ENCODE assay signal across 8 cellular contexts in genomic region chr16:84585886-84586285, GRCh38. TPM values are rescaled to one million over a fixed set of nuclear protein-coding genes. Genes with fewer than 3 reads are reported as not detected.
DNase-seq lines count a peak whose midpoint lies in the region; ATAC-seq and TF ChIP-seq lines count a peak whose summit lies in the region.

No MANE protein-coding gene starts in this region.

- H3K4me1 ChIP-seq in right atrium auricular region: no peaks in the 10 kb centered on the region

- no peak overlapping the region for H3K4me3 ChIP-seq in right atrium auricular region

- intact Hi-C loops in left cardiac atrium (cut with DNase I): no loop called here
- intact Hi-C loops in posterior cingulate gyrus (cut with DNase I): no loop called here

- H3K27ac ChIP-seq in right atrium auricular region (no peak overlapping the region), angular gyrus (ENCODE audit: low read depth, low read length) (peak overlapping the region; percentile 13)

- H3K9me3 ChIP-seq in right atrium auricular region: no peaks in the 10 kb centered on the region

- TF ChIP-seq CTCF in right atrium auricular region (IDR thresholded peaks at IDR 0.05): no peak

- no peaks in the 10 kb centered on the region for H3K36me3 ChIP-seq in right atrium auricular region

- DNase-seq in left cardiac atrium (no peak), right atrium auricular region (ENCODE audit: low spot score) (no peak), posterior cingulate gyrus (peak; percentile 39 to 95 (median 71)), NCI-H2029 (lab: John Stamatoyannopoulos, UW) (no peak)

- no peaks in the 10 kb centered on the region for H3K27me3 ChIP-seq in right atrium auricular region

- ATAC-seq in left cardiac atrium: peak; percentile 47 to 48
- peak; percentile 72 for ATAC-seq in HG03175 (IDR thresholded peaks at IDR 0.05; ENCODE audit: unreplicated experiment)
- no peak for ATAC-seq in GM21526 (IDR thresholded peaks at IDR 0.05; ENCODE audit: low FRiP score, unreplicated experiment)
- ATAC-seq in HG03520 (IDR thresholded peaks at IDR 0.05; ENCODE audit: unreplicated experiment): no peak

RNA-seq across cellular contexts. Expression of gene COTL1, which starts 32.0 kb away (rescaled TPM):
- 10 to 100 TPM; 37.3 to 43.9 TPM for total RNA-seq in left cardiac atrium
- total RNA-seq in right atrium auricular region: 10 to 100 TPM in 1 of 2 donors, 1 to 10 TPM in 1; 8.0 to 27.1 TPM

Comparison
In these comparisons a context has a peak if more than half of its experiments do, and no peak if none do; other contexts are left out.
1. ATAC-seq: peak in left cardiac atrium (2 of 2) and HG03175 (single experiment); none in GM21526 (single experiment) and HG03520 (single experiment).
2. DNase-seq: peak in posterior cingulate gyrus (10 of 10); none in left cardiac atrium (single experiment), right atrium auricular region (single experiment) and NCI-H2029 (single experiment).